ENCODE assay signal across 24 cellular contexts in the genomic region with DNA sequence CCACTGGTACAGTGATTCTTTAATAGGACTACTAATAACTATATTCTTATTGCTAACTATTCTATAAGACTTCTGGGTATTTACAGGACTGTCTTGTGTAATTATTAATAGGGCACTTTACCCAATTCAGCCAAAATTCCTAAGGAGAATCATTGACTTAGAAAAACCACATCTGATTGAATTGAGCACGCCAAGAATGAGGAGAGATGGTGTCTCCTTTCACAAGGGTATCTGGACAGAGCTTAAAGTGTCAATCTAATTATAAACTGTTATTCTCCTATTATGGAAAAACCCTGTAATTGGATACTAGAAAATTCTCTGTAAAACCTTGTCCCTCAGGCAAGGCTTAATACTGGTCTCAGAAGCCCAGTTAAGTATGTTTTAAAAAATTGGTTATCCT.
"Had no signal": no experiment of that assay in that cellular context is flagged by ENCODE, and none has a peak within 500 bp of the region (broad histone marks: within the 10 kb centered on the region; RNA-seq: fewer than 3 reads in every experiment).

No MANE protein-coding gene starts in this region.

- H3K9me3 Mint-ChIP-seq: activated B cell treated with CpG ODN at 0.5 μM for 24 hours; activated CD8-positive, alpha-beta T cell treated with anti-CD3 and anti-CD28 coated beads for 36 hours had no signal

- DNase-seq: activated B cell treated with CpG ODN at 0.5 μM for 24 hours; activated CD4-positive, alpha-beta T cell treated with anti-CD3 and anti-CD28 coated beads for 48 hours; activated CD8-positive, alpha-beta T cell treated with anti-CD3 and anti-CD28 coated beads for 36 hours; activated gamma-delta T cell; activated T-cell treated with anti-CD3 and anti-CD28 coated beads, Interleukin-2, amount 50 U/mL, for 48 hours; central memory CD4-positive, alpha-beta T cell; esophagus squamous epithelium; foreskin fibroblast; head of caudate nucleus; immature natural killer cell; left lung; mammary epithelial cell; natural killer cell; nucleus accumbens; right cardiac atrium; small intestine; stimulated activated CD4-positive, alpha-beta T cell treated with anti-CD3 and anti-CD28 coated beads, Interleukin-4, amount 100 ng/mL, for 24 hours; stimulated activated naive CD4-positive, alpha-beta T cell; T-helper 2 cell; tibial artery; uterus had no signal

- H3K27me3 Mint-ChIP-seq: activated B cell treated with CpG ODN at 0.5 μM for 24 hours; activated CD8-positive, alpha-beta T cell treated with anti-CD3 and anti-CD28 coated beads for 36 hours; brain had no signal

- H3K36me3 Mint-ChIP-seq: activated naive CD4-positive, alpha-beta T cell treated with anti-CD3 and anti-CD28 coated beads, Interleukin-2, amount 50 U/mL, for 72 hours; brain; natural killer cell had no signal

- H3K36me3 ChIP-seq: esophagus squamous epithelium, left lung, tibial artery, uterus had no signal

- H3K4me1 ChIP-seq: esophagus squamous epithelium, uterus had no signal

- H3K4me1 Mint-ChIP-seq: activated B cell treated with CpG ODN at 0.5 μM for 24 hours, immature natural killer cell, natural killer cell had no signal

- H3K9me3 ChIP-seq: esophagus squamous epithelium, left lung, tibial artery, uterus had no signal

- ATAC-seq: activated CD8-positive, alpha-beta T cell treated with anti-CD3 and anti-CD28 coated beads for 36 hours; activated naive CD4-positive, alpha-beta T cell treated with anti-CD3 and anti-CD28 coated beads, Interleukin-2, amount 50 U/mL, for 72 hours; left lung; natural killer cell; right cardiac atrium had no signal

- H3K27me3 ChIP-seq: esophagus squamous epithelium, left lung, tibial artery, uterus had no signal

- H3K4me3 ChIP-seq: coronary artery, esophagus squamous epithelium, left lung, tibial artery, uterus had no signal

- H3K27ac ChIP-seq: coronary artery, esophagus squamous epithelium, left lung, tibial artery, uterus had no signal

- H3K4me3 Mint-ChIP-seq: activated B cell treated with CpG ODN at 0.5 μM for 24 hours; activated CD8-positive, alpha-beta T cell treated with anti-CD3 and anti-CD28 coated beads for 36 hours; brain; immature natural killer cell; natural killer cell had no signal

- H3K27ac Mint-ChIP-seq: activated B cell treated with CpG ODN at 0.5 μM for 24 hours; activated CD8-positive, alpha-beta T cell treated with anti-CD3 and anti-CD28 coated beads for 36 hours; activated naive CD4-positive, alpha-beta T cell treated with anti-CD3 and anti-CD28 coated beads, Interleukin-2, amount 50 U/mL, for 72 hours; brain; immature natural killer cell; natural killer cell had no signal
